15 cellular contexts compared by ENCODE assay signal in genomic region chr2:23803275-23803964, GRCh38.
A peak's percentile ranks its signal among the peaks of the same experiment; 100 is the strongest.
DNase-seq lines count a peak whose midpoint lies in the region; ATAC-seq and TF ChIP-seq lines count a peak whose summit lies in the region.
"Had no signal": no experiment of that assay in that cellular context is flagged by ENCODE, and none has a peak within 500 bp of the region (broad histone marks: within the 10 kb centered on the region; RNA-seq: fewer than 3 reads in every experiment).

No MANE protein-coding gene starts in this region.

- H3K9me3 Mint-ChIP-seq in stimulated activated effector memory CD8-positive, alpha-beta T cell treated with anti-CD3 and anti-CD28 coated beads, Interleukin-12 subunit alpha, Interleukin-12 subunit beta, amount 100 ng/mL, for 72 hours: no peaks in the 10 kb centered on the region
- H3K9me3 Mint-ChIP-seq: memory B cell; T-helper 2 cell treated with Interferon-gamma antibody and Interleukin-4, amounts not matched to agents 5 μg/mL and 100 μg/mL, for 36 hours had no signal

- H3K4me3 ChIP-seq in brain microvascular endothelial cell (ENCODE audit: low read depth, low read length): no peak overlapping the region
- H3K4me3 ChIP-seq: coronary artery, ovary, vagina had no signal

- H3K4me1 Mint-ChIP-seq in stimulated activated effector memory CD8-positive, alpha-beta T cell treated with anti-CD3 and anti-CD28 coated beads, Interleukin-12 subunit alpha, Interleukin-12 subunit beta, amount 100 ng/mL, for 72 hours: no peaks in the 10 kb centered on the region

- H3K36me3 ChIP-seq in brain microvascular endothelial cell (replicated peaks): no peaks in the 10 kb centered on the region
- H3K36me3 ChIP-seq: ovary, vagina had no signal

- peaks cover 37% of the 10 kb centered on the region for H3K36me3 Mint-ChIP-seq in stimulated activated effector memory CD8-positive, alpha-beta T cell treated with anti-CD3 and anti-CD28 coated beads, Interleukin-12 subunit alpha, Interleukin-12 subunit beta, amount 100 ng/mL, for 72 hours

- in situ Hi-C loops in brain microvascular endothelial cell (cut with HindIII; ENCODE audit: low pct_ligation_motif_present, low sequenced_read_pairs): loop anchor here (25.0 kb wide), 1 partner anchor 109 kb away; no protein-coding TSS in a partner anchor

- H3K27me3 ChIP-seq in brain microvascular endothelial cell (replicated peaks): no peaks in the 10 kb centered on the region
- H3K27me3 ChIP-seq: ovary, vagina had no signal

- ATAC-seq in stimulated activated effector memory CD8-positive, alpha-beta T cell treated with anti-CD3 and anti-CD28 coated beads, Interleukin-12 subunit alpha, Interleukin-12 subunit beta, amount 100 ng/mL, for 72 hours: no peak

- H3K27ac ChIP-seq in brain microvascular endothelial cell: no peak overlapping the region
- H3K27ac ChIP-seq: coronary artery, ovary, vagina had no signal

- no peak overlapping the region for H3K27ac Mint-ChIP-seq in stimulated activated effector memory CD8-positive, alpha-beta T cell treated with anti-CD3 and anti-CD28 coated beads, Interleukin-12 subunit alpha, Interleukin-12 subunit beta, amount 100 ng/mL, for 72 hours
- H3K27ac Mint-ChIP-seq: T-helper 2 cell treated with Interferon-gamma antibody and Interleukin-4, amounts not matched to agents 5 μg/mL and 100 μg/mL, for 36 hours had no signal

- H3K4me3 Mint-ChIP-seq in stimulated activated effector memory CD8-positive, alpha-beta T cell treated with anti-CD3 and anti-CD28 coated beads, Interleukin-12 subunit alpha, Interleukin-12 subunit beta, amount 100 ng/mL, for 72 hours: no peak overlapping the region
- H3K4me3 Mint-ChIP-seq: memory B cell; T-helper 2 cell treated with Interferon-gamma antibody and Interleukin-4, amounts not matched to agents 5 μg/mL and 100 μg/mL, for 36 hours had no signal

- no peak for TF ChIP-seq CTCF in brain microvascular endothelial cell (IDR thresholded peaks at IDR 0.05; ENCODE audit: low read depth, low read length, missing control alignments)

- DNase-seq in A172 (ENCODE audit: low spot score) (peak; percentile 36), HCEC 1CT (peak; percentile 71), brain microvascular endothelial cell (peak; percentile 13), iris pigment epithelial cell (ENCODE audit: low read depth) (peak; percentile 78), COR-L47 (lab: John Stamatoyannopoulos, UW) (no peak), NCI-H187 (lab: John Stamatoyannopoulos, UW) (no peak), NCI-H2107 (lab: John Stamatoyannopoulos, UW) (no peak)
- no peak for DNase-seq in stimulated activated effector memory CD8-positive, alpha-beta T cell treated with anti-CD3 and anti-CD28 coated beads, Interleukin-12 subunit alpha, Interleukin-12 subunit beta, amount 100 ng/mL, for 72 hours (ENCODE audit: low spot score in 2 of 2)
- DNase-seq: activated CD4-positive, alpha-beta T cell treated with anti-CD3 and anti-CD28 coated beads, Interleukin-2, amount 50 U/mL, for 4 hours; AML-193 had no signal

Comparison
In these comparisons a context has a peak if more than half of its experiments do, and no peak if none do; other contexts are left out.
1. DNase-seq: peak in A172 (single experiment), HCEC 1CT (single experiment), brain microvascular endothelial cell (single experiment) and iris pigment epithelial cell (single experiment); none in COR-L47 (single experiment), NCI-H187 (0 of 2), NCI-H2107 (single experiment) and stimulated activated effector memory CD8-positive, alpha-beta T cell treated with anti-CD3 and anti-CD28 coated beads, Interleukin-12 subunit alpha, Interleukin-12 subunit beta, amount 100 ng/mL, for 72 hours (0 of 2).